Comparison of ENCODE assay signal across 7 cellular contexts in genomic region chrY:18044990-18045389, GRCh38. TPM values are rescaled to one million over a fixed set of nuclear protein-coding genes. Genes with fewer than 3 reads are reported as not detected.
"Had no signal": no experiment of that assay in that cellular context is flagged by ENCODE, and none has a peak within 500 bp of the region (broad histone marks: within the 10 kb centered on the region; RNA-seq: fewer than 3 reads in every experiment).

No MANE protein-coding gene starts in this region.

RNA-seq across cellular contexts. Expression of gene CDY2A, which starts 19.4 kb away (rescaled TPM):
- total RNA-seq: GM23248, GM23338, H1, H4, H7, H9, HFFc6 had no signal
